1 cellular context compared by ENCODE assay signal in the genomic region with DNA sequence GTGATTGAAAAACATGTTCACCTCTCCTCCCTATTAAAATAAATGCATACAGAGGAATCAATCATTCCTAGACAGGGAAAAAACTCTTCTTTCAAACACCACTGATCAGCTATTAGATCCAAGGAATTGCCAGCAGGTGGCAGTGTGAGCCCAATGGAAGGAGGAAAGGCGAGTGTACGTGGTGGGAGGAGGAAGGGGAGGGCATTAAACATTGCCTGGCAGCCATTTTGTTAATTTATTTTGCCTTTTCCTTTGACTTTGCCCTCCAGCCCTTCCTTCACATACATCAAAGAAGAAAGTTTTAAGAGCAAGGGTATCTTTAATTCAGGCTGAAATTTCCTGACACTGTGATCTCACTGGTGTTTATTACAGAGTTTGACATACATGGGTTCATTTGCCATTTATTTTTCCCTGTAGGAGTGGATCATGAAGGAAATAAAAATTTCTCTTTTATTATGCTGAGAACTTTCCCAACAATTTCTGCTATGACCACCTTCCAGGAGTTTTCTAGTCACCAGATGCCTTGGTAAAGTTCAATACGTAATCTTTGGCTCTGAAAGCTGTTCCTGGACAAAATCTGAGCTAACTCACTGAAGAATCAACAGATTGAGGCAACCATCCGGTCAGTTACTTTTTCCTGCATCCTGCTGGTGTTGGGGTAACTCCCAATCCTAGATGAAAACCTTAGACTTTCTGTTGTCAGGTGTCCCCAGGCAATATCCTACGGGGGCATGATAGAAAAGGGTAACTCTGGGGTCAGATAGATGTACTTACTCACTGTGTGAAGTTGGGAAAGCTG.
TF ChIP-seq lines count a peak whose summit lies in the region.

No MANE protein-coding gene starts in this region.

TF ChIP-seq in HepG2, 621 proteins besides CTCF, POLR2A, EP300 and RAD21 (continues in another document):
- no peak for TF ChIP-seq PAF1 (CRISPR knock-in tag; IDR thresholded peaks at IDR 0.05)
- TF ChIP-seq MIER3 (CRISPR knock-in tag; IDR thresholded peaks at IDR 0.05; ENCODE audit: borderline replicate concordance): peak; percentile 72; the same call in 1 of the 2 replicates
- TF ChIP-seq, protein P1, sequence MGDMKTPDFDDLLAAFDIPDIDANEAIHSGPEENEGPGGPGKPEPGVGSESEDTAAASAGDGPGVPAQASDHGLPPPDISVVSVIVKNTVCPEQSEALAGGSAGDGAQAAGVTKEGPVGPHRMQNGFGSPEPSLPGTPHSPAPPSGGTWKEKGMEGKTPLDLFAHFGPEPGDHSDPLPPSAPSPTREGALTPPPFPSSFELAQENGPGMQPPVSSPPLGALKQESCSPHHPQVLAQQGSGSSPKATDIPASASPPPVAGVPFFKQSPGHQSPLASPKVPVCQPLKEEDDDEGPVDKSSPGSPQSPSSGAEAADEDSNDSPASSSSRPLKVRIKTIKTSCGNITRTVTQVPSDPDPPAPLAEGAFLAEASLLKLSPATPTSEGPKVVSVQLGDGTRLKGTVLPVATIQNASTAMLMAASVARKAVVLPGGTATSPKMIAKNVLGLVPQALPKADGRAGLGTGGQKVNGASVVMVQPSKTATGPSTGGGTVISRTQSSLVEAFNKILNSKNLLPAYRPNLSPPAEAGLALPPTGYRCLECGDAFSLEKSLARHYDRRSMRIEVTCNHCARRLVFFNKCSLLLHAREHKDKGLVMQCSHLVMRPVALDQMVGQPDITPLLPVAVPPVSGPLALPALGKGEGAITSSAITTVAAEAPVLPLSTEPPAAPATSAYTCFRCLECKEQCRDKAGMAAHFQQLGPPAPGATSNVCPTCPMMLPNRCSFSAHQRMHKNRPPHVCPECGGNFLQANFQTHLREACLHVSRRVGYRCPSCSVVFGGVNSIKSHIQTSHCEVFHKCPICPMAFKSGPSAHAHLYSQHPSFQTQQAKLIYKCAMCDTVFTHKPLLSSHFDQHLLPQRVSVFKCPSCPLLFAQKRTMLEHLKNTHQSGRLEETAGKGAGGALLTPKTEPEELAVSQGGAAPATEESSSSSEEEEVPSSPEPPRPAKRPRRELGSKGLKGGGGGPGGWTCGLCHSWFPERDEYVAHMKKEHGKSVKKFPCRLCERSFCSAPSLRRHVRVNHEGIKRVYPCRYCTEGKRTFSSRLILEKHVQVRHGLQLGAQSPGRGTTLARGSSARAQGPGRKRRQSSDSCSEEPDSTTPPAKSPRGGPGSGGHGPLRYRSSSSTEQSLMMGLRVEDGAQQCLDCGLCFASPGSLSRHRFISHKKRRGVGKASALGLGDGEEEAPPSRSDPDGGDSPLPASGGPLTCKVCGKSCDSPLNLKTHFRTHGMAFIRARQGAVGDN (CRISPR knock-in tag; IDR thresholded peaks at IDR 0.05): no peak
- TF ChIP-seq JARID2 (CRISPR knock-in tag; IDR thresholded peaks at IDR 0.05; ENCODE audit: insufficient replicate concordance): no peak
- peak; percentile 36; the same call in 1 of the 2 replicates for TF ChIP-seq SP5 (CRISPR knock-in tag; IDR thresholded peaks at IDR 0.05; ENCODE audit: borderline replicate concordance, low read depth)
- TF ChIP-seq RARA (CRISPR knock-in tag; IDR thresholded peaks at IDR 0.05): 0 out of 2 replicates have a peak, but pooled peaks have one; percentile 24
- TF ChIP-seq ZNF552 (CRISPR knock-in tag; IDR thresholded peaks at IDR 0.05; ENCODE audit: borderline replicate concordance): no peak
- TF ChIP-seq POGZ (CRISPR knock-in tag; IDR thresholded peaks at IDR 0.05): peak; percentile 52
- peak; percentile 94 for TF ChIP-seq STAG1 (CRISPR knock-in tag; IDR thresholded peaks at IDR 0.05)
- peak; percentile 19; the same call in 1 of the 2 replicates for TF ChIP-seq CREM (IDR thresholded peaks at IDR 0.05)
- no peak for TF ChIP-seq CREM (CRISPR knock-in tag; IDR thresholded peaks at IDR 0.05)
- TF ChIP-seq ZNF678 (CRISPR knock-in tag; IDR thresholded peaks at IDR 0.05): no peak
- 0 out of 2 replicates have a peak, but pooled peaks have one; percentile 46 for TF ChIP-seq MXD4 (CRISPR knock-in tag; IDR thresholded peaks at IDR 0.05)
- TF ChIP-seq ZNF747 (CRISPR knock-in tag; IDR thresholded peaks at IDR 0.05; ENCODE audit: borderline replicate concordance): peak; percentile 34; the same call in 1 of the 2 replicates
- no peak for TF ChIP-seq CREB1 (IDR thresholded peaks at IDR 0.05)
- peak; percentile 74 for TF ChIP-seq CREB1 (CRISPR knock-in tag; IDR thresholded peaks at IDR 0.05)
- peak; percentile 18 for TF ChIP-seq TEAD3 (CRISPR knock-in tag; optimal IDR thresholded peaks at IDR 0.05; ENCODE audit: borderline replicate concordance)
- TF ChIP-seq, protein P2, sequence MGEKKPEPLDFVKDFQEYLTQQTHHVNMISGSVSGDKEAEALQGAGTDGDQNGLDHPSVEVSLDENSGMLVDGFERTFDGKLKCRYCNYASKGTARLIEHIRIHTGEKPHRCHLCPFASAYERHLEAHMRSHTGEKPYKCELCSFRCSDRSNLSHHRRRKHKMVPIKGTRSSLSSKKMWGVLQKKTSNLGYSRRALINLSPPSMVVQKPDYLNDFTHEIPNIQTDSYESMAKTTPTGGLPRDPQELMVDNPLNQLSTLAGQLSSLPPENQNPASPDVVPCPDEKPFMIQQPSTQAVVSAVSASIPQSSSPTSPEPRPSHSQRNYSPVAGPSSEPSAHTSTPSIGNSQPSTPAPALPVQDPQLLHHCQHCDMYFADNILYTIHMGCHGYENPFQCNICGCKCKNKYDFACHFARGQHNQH (CRISPR knock-in tag; IDR thresholded peaks at IDR 0.05): 0 out of 2 replicates have a peak, but pooled peaks have one; percentile 19
- peak; percentile 20; the same call in 1 of the 2 replicates for TF ChIP-seq FOSL2 (CRISPR knock-in tag; IDR thresholded peaks at IDR 0.05)
- TF ChIP-seq ZNF333 (CRISPR knock-in tag; IDR thresholded peaks at IDR 0.05; ENCODE audit: borderline replicate concordance): no peak
- TF ChIP-seq, protein P3, sequence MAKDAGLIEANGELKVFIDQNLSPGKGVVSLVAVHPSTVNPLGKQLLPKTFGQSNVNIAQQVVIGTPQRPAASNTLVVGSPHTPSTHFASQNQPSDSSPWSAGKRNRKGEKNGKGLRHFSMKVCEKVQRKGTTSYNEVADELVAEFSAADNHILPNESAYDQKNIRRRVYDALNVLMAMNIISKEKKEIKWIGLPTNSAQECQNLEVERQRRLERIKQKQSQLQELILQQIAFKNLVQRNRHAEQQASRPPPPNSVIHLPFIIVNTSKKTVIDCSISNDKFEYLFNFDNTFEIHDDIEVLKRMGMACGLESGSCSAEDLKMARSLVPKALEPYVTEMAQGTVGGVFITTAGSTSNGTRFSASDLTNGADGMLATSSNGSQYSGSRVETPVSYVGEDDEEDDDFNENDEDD (CRISPR knock-in tag; IDR thresholded peaks at IDR 0.05; ENCODE audit: borderline replicate concordance): 0 out of 2 replicates have a peak, but pooled peaks have one; percentile 15
- TF ChIP-seq BCL6 (CRISPR knock-in tag; IDR thresholded peaks at IDR 0.05): peak; percentile 67
- no peak for TF ChIP-seq BORCS8-MEF2B (CRISPR knock-in tag; IDR thresholded peaks at IDR 0.05)
- peak; percentile 91 for TF ChIP-seq YY1 (IDR thresholded peaks at IDR 0.05; ENCODE audit: insufficient read depth, insufficient replicate concordance, low read depth, low read length)
- no peak for TF ChIP-seq ZNF34 (CRISPR knock-in tag; IDR thresholded peaks at IDR 0.05; ENCODE audit: borderline replicate concordance)
- peak; percentile 90 for TF ChIP-seq HOXA3 (CRISPR knock-in tag; IDR thresholded peaks at IDR 0.05)
- peak; percentile 87 for TF ChIP-seq KAT8 (CRISPR knock-in tag; IDR thresholded peaks at IDR 0.05)
- TF ChIP-seq GABPA (IDR thresholded peaks at IDR 0.05; ENCODE audit: low read depth, low read length): no peak
- TF ChIP-seq GABPA (CRISPR knock-in tag; IDR thresholded peaks at IDR 0.05; ENCODE audit: low read depth): peak; percentile 63
- TF ChIP-seq STAT5B (CRISPR knock-in tag; IDR thresholded peaks at IDR 0.05): no peak
- TF ChIP-seq ERF (CRISPR knock-in tag; IDR thresholded peaks at IDR 0.05): 0 out of 2 replicates have a peak, but pooled peaks have one; percentile 20
- no peak for TF ChIP-seq ZNF317 (CRISPR knock-in tag; IDR thresholded peaks at IDR 0.05)
- no peak for TF ChIP-seq IKZF4 (CRISPR knock-in tag; IDR thresholded peaks at IDR 0.05; ENCODE audit: borderline replicate concordance, low read depth, not compliant biosample characterization)
- peak; percentile 36; the same call in 1 of the 2 replicates for TF ChIP-seq PPARG (CRISPR knock-in tag; conservative IDR thresholded peaks at IDR 0.05)
- TF ChIP-seq ELF1 (CRISPR knock-in tag; IDR thresholded peaks at IDR 0.05): peak; percentile 32; the same call in 1 of the 2 replicates
- no peak for TF ChIP-seq DNMT3B (CRISPR knock-in tag; conservative IDR thresholded peaks at IDR 0.05)
- TF ChIP-seq FOXK1 (CRISPR knock-in tag; IDR thresholded peaks at IDR 0.05; ENCODE audit: borderline replicate concordance, low read depth): peak; percentile 40; the same call in 1 of the 2 replicates
- TF ChIP-seq CAMTA2 (CRISPR knock-in tag; IDR thresholded peaks at IDR 0.05; ENCODE audit: borderline replicate concordance): no peak
- TF ChIP-seq TCF7 (IDR thresholded peaks at IDR 0.05; ENCODE audit: low read depth): no peak
- TF ChIP-seq ZNF564 (CRISPR knock-in tag; IDR thresholded peaks at IDR 0.05): no peak
- TF ChIP-seq ZNF296 (CRISPR knock-in tag; conservative IDR thresholded peaks at IDR 0.05): no peak
- TF ChIP-seq, protein P4, sequence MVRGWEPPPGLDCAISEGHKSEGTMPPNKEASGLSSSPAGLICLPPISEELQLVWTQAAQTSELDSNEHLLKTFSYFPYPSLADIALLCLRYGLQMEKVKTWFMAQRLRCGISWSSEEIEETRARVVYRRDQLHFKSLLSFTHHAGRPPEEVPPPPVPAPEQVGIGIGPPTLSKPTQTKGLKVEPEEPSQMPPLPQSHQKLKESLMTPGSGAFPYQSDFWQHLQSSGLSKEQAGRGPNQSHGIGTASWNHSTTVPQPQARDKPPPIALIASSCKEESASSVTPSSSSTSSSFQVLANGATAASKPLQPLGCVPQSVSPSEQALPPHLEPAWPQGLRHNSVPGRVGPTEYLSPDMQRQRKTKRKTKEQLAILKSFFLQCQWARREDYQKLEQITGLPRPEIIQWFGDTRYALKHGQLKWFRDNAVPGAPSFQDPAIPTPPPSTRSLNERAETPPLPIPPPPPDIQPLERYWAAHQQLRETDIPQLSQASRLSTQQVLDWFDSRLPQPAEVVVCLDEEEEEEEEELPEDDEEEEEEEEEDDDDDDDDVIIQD (CRISPR knock-in tag; IDR thresholded peaks at IDR 0.05; ENCODE audit: low read depth): peak; percentile 76; the same call in 1 of the 2 replicates
- TF ChIP-seq RXRB (CRISPR knock-in tag; IDR thresholded peaks at IDR 0.05; ENCODE audit: borderline replicate concordance): peak; percentile 37; the same call in 1 of the 2 replicates
- no peak for TF ChIP-seq PAX8 (CRISPR knock-in tag; IDR thresholded peaks at IDR 0.05; ENCODE audit: borderline replicate concordance)
- TF ChIP-seq THAP11 (CRISPR knock-in tag; IDR thresholded peaks at IDR 0.05): peak; percentile 44; the same call in 1 of the 2 replicates
- TF ChIP-seq ZNF878 (CRISPR knock-in tag; IDR thresholded peaks at IDR 0.05): no peak
- no peak for TF ChIP-seq ZNF670 (CRISPR knock-in tag; IDR thresholded peaks at IDR 0.05; ENCODE audit: borderline replicate concordance)
- TF ChIP-seq SIN3A (IDR thresholded peaks at IDR 0.05; ENCODE audit: borderline replicate concordance, low read depth, low read length): 0 out of 2 replicates have a peak, but pooled peaks have one; percentile 56
- TF ChIP-seq, protein P5, sequence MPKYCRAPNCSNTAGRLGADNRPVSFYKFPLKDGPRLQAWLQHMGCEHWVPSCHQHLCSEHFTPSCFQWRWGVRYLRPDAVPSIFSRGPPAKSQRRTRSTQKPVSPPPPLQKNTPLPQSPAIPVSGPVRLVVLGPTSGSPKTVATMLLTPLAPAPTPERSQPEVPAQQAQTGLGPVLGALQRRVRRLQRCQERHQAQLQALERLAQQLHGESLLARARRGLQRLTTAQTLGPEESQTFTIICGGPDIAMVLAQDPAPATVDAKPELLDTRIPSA (CRISPR knock-in tag; IDR thresholded peaks at IDR 0.05; ENCODE audit: borderline replicate concordance): no peak
- TF ChIP-seq IRF2 (CRISPR knock-in tag; IDR thresholded peaks at IDR 0.05): peak; percentile 46; the same call in 1 of the 2 replicates
- 0 out of 2 replicates have a peak, but pooled peaks have one; percentile 34 for TF ChIP-seq ZNF263 (CRISPR knock-in tag; IDR thresholded peaks at IDR 0.05)
- no peak for TF ChIP-seq SNRNP70 (IDR thresholded peaks at IDR 0.05; ENCODE audit: low read depth, low read length)
- peak; percentile 25; the same call in 1 of the 2 replicates for TF ChIP-seq ZNF331 (CRISPR knock-in tag; IDR thresholded peaks at IDR 0.05)
- TF ChIP-seq, protein P6, sequence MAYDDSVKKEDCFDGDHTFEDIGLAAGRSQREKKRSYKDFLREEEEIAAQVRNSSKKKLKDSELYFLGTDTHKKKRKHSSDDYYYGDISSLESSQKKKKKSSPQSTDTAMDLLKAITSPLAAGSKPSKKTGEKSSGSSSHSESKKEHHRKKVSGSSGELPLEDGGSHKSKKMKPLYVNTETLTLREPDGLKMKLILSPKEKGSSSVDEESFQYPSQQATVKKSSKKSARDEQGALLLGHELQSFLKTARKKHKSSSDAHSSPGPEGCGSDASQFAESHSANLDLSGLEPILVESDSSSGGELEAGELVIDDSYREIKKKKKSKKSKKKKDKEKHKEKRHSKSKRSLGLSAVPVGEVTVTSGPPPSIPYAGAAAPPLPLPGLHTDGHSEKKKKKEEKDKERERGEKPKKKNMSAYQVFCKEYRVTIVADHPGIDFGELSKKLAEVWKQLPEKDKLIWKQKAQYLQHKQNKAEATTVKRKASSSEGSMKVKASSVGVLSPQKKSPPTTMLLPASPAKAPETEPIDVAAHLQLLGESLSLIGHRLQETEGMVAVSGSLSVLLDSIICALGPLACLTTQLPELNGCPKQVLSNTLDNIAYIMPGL (CRISPR knock-in tag; IDR thresholded peaks at IDR 0.05; ENCODE audit: borderline replicate concordance in 1 of 2, low read depth in 1 of 2): peak; percentile 49 to 91; a peak in 3 of 4 replicates
- peak; percentile 38; the same call in 1 of the 2 replicates for TF ChIP-seq POLR2AphosphoS5 (IDR thresholded peaks at IDR 0.05; ENCODE audit: low read depth, low read length)
- TF ChIP-seq, protein P7, sequence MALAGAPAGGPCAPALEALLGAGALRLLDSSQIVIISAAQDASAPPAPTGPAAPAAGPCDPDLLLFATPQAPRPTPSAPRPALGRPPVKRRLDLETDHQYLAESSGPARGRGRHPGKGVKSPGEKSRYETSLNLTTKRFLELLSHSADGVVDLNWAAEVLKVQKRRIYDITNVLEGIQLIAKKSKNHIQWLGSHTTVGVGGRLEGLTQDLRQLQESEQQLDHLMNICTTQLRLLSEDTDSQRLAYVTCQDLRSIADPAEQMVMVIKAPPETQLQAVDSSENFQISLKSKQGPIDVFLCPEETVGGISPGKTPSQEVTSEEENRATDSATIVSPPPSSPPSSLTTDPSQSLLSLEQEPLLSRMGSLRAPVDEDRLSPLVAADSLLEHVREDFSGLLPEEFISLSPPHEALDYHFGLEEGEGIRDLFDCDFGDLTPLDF (CRISPR knock-in tag; IDR thresholded peaks at IDR 0.05): no peak
- TF ChIP-seq HNRNPLL (IDR thresholded peaks at IDR 0.05; ENCODE audit: low read depth, low read length, poor library complexity, severe bottlenecking): no peak
